In genomic region chr20:51735728-51736600, GRCh38 we compare ENCODE assay signal across 21 cellular contexts. TPM values are rescaled to one million over a fixed set of nuclear protein-coding genes. Genes with fewer than 3 reads are reported as not detected.
DNase-seq lines count a peak whose midpoint lies in the region; ATAC-seq and TF ChIP-seq lines count a peak whose summit lies in the region.
"Had no signal": no experiment of that assay in that cellular context is flagged by ENCODE, and none has a peak within 500 bp of the region (broad histone marks: within the 10 kb centered on the region; RNA-seq: fewer than 3 reads in every experiment).

No MANE protein-coding gene starts in this region.

- no peak for TF ChIP-seq POLR2A in Peyer's patch (IDR thresholded peaks at IDR 0.05)

- intact Hi-C loops in Caco-2 (cut with micrococcal nuclease; ENCODE audit: unreplicated experiment) (loop anchor here (2.0 kb wide), 2 partner anchors 15 to 35 kb away; no protein-coding TSS in a partner anchor), left lung (cut with DNase I) (no loop called here), sciatic nerve (cut with DNase I) (no loop called here)

- H3K36me3 Mint-ChIP-seq in Caco-2 (ENCODE audit: insufficient read depth, unreplicated experiment), result no peaks in the 10 kb centered on the region
- H3K36me3 Mint-ChIP-seq in effector memory CD8-positive, alpha-beta T cell (ENCODE audit: insufficient read depth), result no peaks in the 10 kb centered on the region
- H3K36me3 Mint-ChIP-seq: activated CD8-positive, alpha-beta memory T cell treated with anti-CD3 and anti-CD28 coated beads, Interleukin-2, amount 10 ng/mL, durations not matched to agents 7 days and 5 days; activated naive CD4-positive, alpha-beta T cell treated with anti-CD3 and anti-CD28 coated beads, Interleukin-2, amount 50 U/mL, for 24 hours; neural progenitor cell had no signal

- POLR2A ChIA-PET in Caco-2 (lab: Charles Lee), result interaction anchor here (0.5 kb wide), 1 partner anchor 19 kb away, joined by 4 read pairs; no protein-coding TSS in a partner anchor

- ATAC-seq in left lung, result peak; percentile 26
- peak; percentile 15 for ATAC-seq in sciatic nerve
- no peak for ATAC-seq in effector memory CD8-positive, alpha-beta T cell (replicated peaks)
- no peak for ATAC-seq in HG03432 (IDR thresholded peaks at IDR 0.05; ENCODE audit: unreplicated experiment)
- ATAC-seq: activated CD8-positive, alpha-beta memory T cell treated with anti-CD3 and anti-CD28 coated beads, Interleukin-2, amount 10 ng/mL, durations not matched to agents 7 days and 5 days had no signal

- H3K4me3 ChIP-seq in Caco-2 (ENCODE audit: low read depth, low read length) (no peak overlapping the region), Peyer's patch (no peak overlapping the region), left lung (no peak overlapping the region)
- H3K4me3 ChIP-seq: BLaER1, neural progenitor cell, stomach had no signal

- DNase-seq in Caco-2, result no peak
- DNase-seq in Peyer's patch, result peak in 2 of 3 donors; percentile 54 to 60
- DNase-seq in left lung, result no peak
- no peak for DNase-seq in sciatic nerve (ENCODE audit: low spot score)
- DNase-seq in effector memory CD8-positive, alpha-beta T cell, result no peak
- no peak for DNase-seq in NCI-H526 treated with DMSO at 0.1 percent for 48 hours (lab: John Stamatoyannopoulos, UW)
- no peak for DNase-seq in NCI-H748 (lab: John Stamatoyannopoulos, UW; ENCODE audit: unreplicated experiment)
- DNase-seq: activated CD4-positive, alpha-beta T cell treated with anti-CD3 and anti-CD28 coated beads for 4 hours; activated CD8-positive, alpha-beta memory T cell treated with anti-CD3 and anti-CD28 coated beads, Interleukin-2, amount 10 ng/mL, durations not matched to agents 7 days and 5 days; KBM-7; midbrain; NCI-H187 treated with DMSO at 0.1 percent for 48 hours; NCI-H446 treated with DMSO at 0.1 percent for 48 hours; stimulated activated CD4-positive, alpha-beta T cell treated with anti-CD3 and anti-CD28 coated beads, Interleukin-4, amount 100 ng/mL, for 4 hours; stomach had no signal

- H3K27me3 Mint-ChIP-seq in Caco-2 (ENCODE audit: insufficient read depth, unreplicated experiment), result no peaks in the 10 kb centered on the region
- H3K27me3 Mint-ChIP-seq in effector memory CD8-positive, alpha-beta T cell, result peaks cover 0 to 9% of the 10 kb centered on the region in 2 donors
- H3K27me3 Mint-ChIP-seq: activated CD8-positive, alpha-beta memory T cell treated with anti-CD3 and anti-CD28 coated beads, Interleukin-2, amount 10 ng/mL, durations not matched to agents 7 days and 5 days; activated naive CD4-positive, alpha-beta T cell treated with anti-CD3 and anti-CD28 coated beads, Interleukin-2, amount 50 U/mL, for 24 hours had no signal

- no TSS peak for BruUV-seq in Caco-2 (replicated peaks; lab: Mats Ljungman, UMichigan)

- no peak overlapping the region for H3K4me3 Mint-ChIP-seq in Caco-2 (ENCODE audit: unreplicated experiment)
- H3K4me3 Mint-ChIP-seq in effector memory CD8-positive, alpha-beta T cell, result no peak overlapping the region
- H3K4me3 Mint-ChIP-seq: activated CD8-positive, alpha-beta memory T cell treated with anti-CD3 and anti-CD28 coated beads, Interleukin-2, amount 10 ng/mL, durations not matched to agents 7 days and 5 days; activated naive CD4-positive, alpha-beta T cell treated with anti-CD3 and anti-CD28 coated beads, Interleukin-2, amount 50 U/mL, for 24 hours; activated T-helper 1 cell treated with anti-CD3 and anti-CD28 coated beads, Interleukin-12 subunit alpha, Interleukin-12 subunit beta, Interleukin-2, Interleukin-4 antibody, amounts not matched to agents 30 ng/mL and 10 ng/mL and 1 ng/mL, durations not matched to agents 14 hours and 24 hours and 36 hours; neural progenitor cell had no signal

- peak overlapping the region; percentile 7 for H3K27ac Mint-ChIP-seq in Caco-2 (ENCODE audit: unreplicated experiment)
- no peak overlapping the region for H3K27ac Mint-ChIP-seq in effector memory CD8-positive, alpha-beta T cell
- H3K27ac Mint-ChIP-seq: activated CD8-positive, alpha-beta memory T cell treated with anti-CD3 and anti-CD28 coated beads, Interleukin-2, amount 10 ng/mL, durations not matched to agents 7 days and 5 days; activated naive CD4-positive, alpha-beta T cell treated with anti-CD3 and anti-CD28 coated beads, Interleukin-2, amount 50 U/mL, for 24 hours; activated T-helper 1 cell treated with anti-CD3 and anti-CD28 coated beads, Interleukin-12 subunit alpha, Interleukin-12 subunit beta, Interleukin-2, Interleukin-4 antibody, amounts not matched to agents 30 ng/mL and 10 ng/mL and 1 ng/mL, durations not matched to agents 14 hours and 24 hours and 36 hours; neural progenitor cell had no signal

- peaks cover 23% of the 10 kb centered on the region for H3K4me1 ChIP-seq in Caco-2
- peaks cover 0 to 28% (median 2%) of the 10 kb centered on the region in 4 donors for H3K4me1 ChIP-seq in Peyer's patch
- H3K4me1 ChIP-seq in left lung, result no peaks in the 10 kb centered on the region
- H3K4me1 ChIP-seq: neural progenitor cell had no signal

- H3K9me3 Mint-ChIP-seq in Caco-2 (ENCODE audit: unreplicated experiment), result no peaks in the 10 kb centered on the region
- H3K9me3 Mint-ChIP-seq in effector memory CD8-positive, alpha-beta T cell, result no peaks in the 10 kb centered on the region
- H3K9me3 Mint-ChIP-seq: activated naive CD4-positive, alpha-beta T cell treated with anti-CD3 and anti-CD28 coated beads, Interleukin-2, amount 50 U/mL, for 24 hours; activated T-helper 1 cell treated with anti-CD3 and anti-CD28 coated beads, Interleukin-12 subunit alpha, Interleukin-12 subunit beta, Interleukin-2, Interleukin-4 antibody, amounts not matched to agents 30 ng/mL and 10 ng/mL and 1 ng/mL, durations not matched to agents 14 hours and 24 hours and 36 hours; neural progenitor cell had no signal

- H3K4me1 Mint-ChIP-seq in Caco-2 (ENCODE audit: low read depth, unreplicated experiment), result peaks cover 52% of the 10 kb centered on the region
- peaks cover 2 to 6% of the 10 kb centered on the region in 2 donors for H3K4me1 Mint-ChIP-seq in effector memory CD8-positive, alpha-beta T cell (ENCODE audit: low read depth in 2 of 2)
- H3K4me1 Mint-ChIP-seq: activated CD8-positive, alpha-beta memory T cell treated with anti-CD3 and anti-CD28 coated beads, Interleukin-2, amount 10 ng/mL, durations not matched to agents 7 days and 5 days had no signal

- no peaks in the 10 kb centered on the region for H3K9me3 ChIP-seq in Caco-2
- no peaks in the 10 kb centered on the region for H3K9me3 ChIP-seq in Peyer's patch
- no peaks in the 10 kb centered on the region for H3K9me3 ChIP-seq in left lung
- H3K9me3 ChIP-seq: BLaER1, stomach had no signal

- H3K27me3 ChIP-seq in Caco-2 (replicated peaks; ENCODE audit: control insufficient read depth, insufficient read depth, low read length) (no peaks in the 10 kb centered on the region), Peyer's patch (no peaks in the 10 kb centered on the region), left lung (no peaks in the 10 kb centered on the region)
- H3K27me3 ChIP-seq: BLaER1, neural progenitor cell, stomach had no signal

- H3K27ac ChIP-seq in Peyer's patch, result peak overlapping the region in 2 of 4 donors; percentile 36 to 45
- no peak overlapping the region for H3K27ac ChIP-seq in left lung
- H3K27ac ChIP-seq: BLaER1, neural progenitor cell, RWPE1 had no signal

- TF ChIP-seq CTCF in Caco-2 (IDR thresholded peaks at IDR 0.05; ENCODE audit: insufficient read depth in 1 of 2, low read depth in 1 of 2, low read length in 1 of 2, severe bottlenecking in 1 of 2, unreplicated experiment in 1 of 2) (no peak), Peyer's patch (IDR thresholded peaks at IDR 0.05) (peak in 1 of 6 experiments; percentile 21), left lung (IDR thresholded peaks at IDR 0.05) (no peak)

- CTCF ChIA-PET in Caco-2 (lab: Charles Lee), result interaction anchor here (1.3 to 1.7 kb wide), 2 partner anchors 35 to 64 kb away, joined by 5 to 7 read pairs; no protein-coding TSS in a partner anchor

- H3K36me3 ChIP-seq in Caco-2 (ENCODE audit: control insufficient read depth, insufficient read depth, low read length) (no peaks in the 10 kb centered on the region), Peyer's patch (no peaks in the 10 kb centered on the region), left lung (no peaks in the 10 kb centered on the region)
- H3K36me3 ChIP-seq: BLaER1, neural progenitor cell, stomach had no signal

RNA-seq across cellular contexts. Expression of gene ATP9A, which starts 32.2 kb away (rescaled TPM):
- total RNA-seq in Caco-2 (2022) (102 and 104 TPM in 2 replicates), Peyer's patch (10 to 100 TPM; 27.2 to 73.1 (median 48.7) TPM), left lung (10 to 100 TPM; 15.3 to 34.2 TPM), sciatic nerve (42.8 TPM)

Comparison
In these comparisons a context has a peak if more than half of its experiments do, and no peak if none do; other contexts are left out.
1. DNase-seq: peak in Peyer's patch (2 of 3); none in Caco-2 (0 of 2), left lung (0 of 2), sciatic nerve (single experiment), effector memory CD8-positive, alpha-beta T cell (0 of 3), NCI-H526 treated with DMSO at 0.1 percent for 48 hours (single experiment) and NCI-H748 (single experiment).
2. ATAC-seq: peak in left lung (single experiment) and sciatic nerve (single experiment); none in effector memory CD8-positive, alpha-beta T cell (single experiment) and HG03432 (single experiment).